29 cellular contexts compared by ENCODE assay signal in the genomic region with DNA sequence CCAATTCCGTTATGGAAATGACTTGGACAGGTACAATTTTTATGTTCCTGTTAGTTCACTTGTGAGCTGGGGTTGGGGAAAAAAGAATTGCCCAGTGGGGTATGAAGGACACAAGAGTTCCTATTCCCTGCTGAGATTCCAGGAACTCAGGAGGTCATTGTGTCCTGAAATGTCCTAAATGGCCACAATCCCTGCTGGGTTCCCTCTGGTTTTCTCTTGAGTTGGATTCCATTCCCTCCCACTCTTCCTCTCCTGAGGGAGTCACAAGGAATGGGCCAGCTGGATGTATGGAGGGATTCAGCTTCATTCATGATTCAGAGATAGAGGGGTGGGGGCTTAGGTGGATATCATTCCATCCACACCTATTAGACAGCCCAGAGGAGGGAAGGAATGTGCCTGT. TPM values are rescaled to one million over a fixed set of nuclear protein-coding genes. Genes with fewer than 3 reads are reported as not detected.
"Had no signal": no experiment of that assay in that cellular context is flagged by ENCODE, and none has a peak within 500 bp of the region (broad histone marks: within the 10 kb centered on the region; RNA-seq: fewer than 3 reads in every experiment).

No MANE protein-coding gene starts in this region.

- H3K9me3 Mint-ChIP-seq: stimulated activated naive CD8-positive, alpha-beta T cell treated with anti-CD3 and anti-CD28 coated beads, Interleukin-15, Interleukin-2, amounts not matched to agents 100 ng/mL and 50 ng/mL, for 24 hours had no signal

- H3K9me3 ChIP-seq: colonic mucosa, left lung, lower lobe of right lung, neutrophil, psoas muscle, tibial artery, uterus had no signal

- ATAC-seq: left lung; lower lobe of right lung; psoas muscle; sciatic nerve; stimulated activated memory B cell treated with anti-CD40 and anti-IgM and Interleukin-4, amounts not matched to agents 10 μg/mL and 1 μg/mL and 100 μg/mL, for 72 hours had no signal

- FAIRE-seq: endothelial cell of umbilical vein had no signal

- H3K36me3 Mint-ChIP-seq: memory B cell; stimulated activated memory B cell treated with anti-CD40 and anti-IgM and Interleukin-4, amounts not matched to agents 10 μg/mL and 1 μg/mL and 100 μg/mL, for 72 hours had no signal

- H3K27me3 ChIP-seq: colonic mucosa, upper lobe of left lung, uterus had no signal

- H3K4me3 ChIP-seq: colonic mucosa, hepatocyte, left lung, lower lobe of right lung, psoas muscle, spleen, tibial artery, upper lobe of left lung, uterus had no signal

- H3K4me1 Mint-ChIP-seq: memory B cell; stimulated activated memory B cell treated with anti-CD40 and anti-IgM and Interleukin-4, amounts not matched to agents 10 μg/mL and 1 μg/mL and 100 μg/mL, for 72 hours had no signal

- H3K27ac ChIP-seq: colonic mucosa, hepatocyte, left lung, lower lobe of right lung, neutrophil, psoas muscle, spleen, tibial artery, upper lobe of left lung, uterus had no signal

- H3K4me1 ChIP-seq: colonic mucosa, left lung, psoas muscle, spleen, uterus had no signal

- DNase-seq: colonic mucosa; dermis blood vessel endothelial cell; erythroblast; foreskin melanocyte; head of caudate nucleus; islet precursor cell; left lung; lower lobe of right lung; midbrain; nephron progenitor cell; psoas muscle; retina; spleen; stimulated activated CD4-positive, alpha-beta T cell treated with anti-CD3 and anti-CD28 coated beads, Interleukin-15, amount 100 ng/mL, for 24 hours; stimulated activated CD4-positive, alpha-beta T cell treated with anti-CD3 and anti-CD28 coated beads, Interleukin-1b, Interleukin-23, amount 100 ng/mL, for 48 hours; stimulated activated CD4-positive, alpha-beta T cell treated with anti-CD3 and anti-CD28 coated beads, Interleukin-4, amount 100 ng/mL, for 24 hours; tibial artery; upper lobe of left lung; uterus had no signal

- H3K4me3 Mint-ChIP-seq: memory B cell; nephron progenitor cell; stimulated activated memory B cell treated with anti-CD40 and anti-IgM and Interleukin-4, amounts not matched to agents 10 μg/mL and 1 μg/mL and 100 μg/mL, for 72 hours; stimulated activated naive CD8-positive, alpha-beta T cell treated with anti-CD3 and anti-CD28 coated beads, Interleukin-15, Interleukin-2, amounts not matched to agents 100 ng/mL and 50 ng/mL, for 24 hours had no signal

- H3K27ac Mint-ChIP-seq: memory B cell; stimulated activated memory B cell treated with anti-CD40 and anti-IgM and Interleukin-4, amounts not matched to agents 10 μg/mL and 1 μg/mL and 100 μg/mL, for 72 hours; stimulated activated naive CD8-positive, alpha-beta T cell treated with anti-CD3 and anti-CD28 coated beads, Interleukin-15, Interleukin-2, amounts not matched to agents 100 ng/mL and 50 ng/mL, for 24 hours had no signal

- H3K36me3 ChIP-seq: colonic mucosa, left lung, lower lobe of right lung, neutrophil, spleen, tibial artery, upper lobe of left lung, uterus had no signal

RNA-seq across cellular contexts. Expression of gene DCD, which starts 34.5 kb away (rescaled TPM):
- total RNA-seq: colonic mucosa, dermis blood vessel endothelial cell, endothelial cell of umbilical vein, hepatocyte, left lung, lower lobe of right lung, osteoblast, psoas muscle, sciatic nerve, skeletal muscle tissue, spleen, temporal lobe, upper lobe of left lung, uterus had no signal
- polyA plus RNA-seq: endothelial cell of umbilical vein, hepatocyte, psoas muscle, spleen had no signal

RNA-seq across cellular contexts. Expression of gene LACRT, which starts 48.0 kb away (rescaled TPM):
- total RNA-seq: colonic mucosa, dermis blood vessel endothelial cell, endothelial cell of umbilical vein, hepatocyte, left lung, lower lobe of right lung, osteoblast, psoas muscle, sciatic nerve, skeletal muscle tissue, spleen, temporal lobe, upper lobe of left lung, uterus had no signal
- polyA plus RNA-seq: endothelial cell of umbilical vein, hepatocyte, psoas muscle, spleen had no signal
